Comparison of ENCODE assay signal across 9 cellular contexts in genomic region chr17:32488177-32488542, GRCh38. TPM values are rescaled to one million over a fixed set of nuclear protein-coding genes. Genes with fewer than 3 reads are reported as not detected.
DNase-seq lines count a peak whose midpoint lies in the region; FAIRE-seq and TF ChIP-seq lines count a peak whose summit lies in the region.
"Had no signal": no experiment of that assay in that cellular context is flagged by ENCODE, and none has a peak within 500 bp of the region (broad histone marks: within the 10 kb centered on the region; RNA-seq: fewer than 3 reads in every experiment).

No MANE protein-coding gene starts in this region.

- dilution Hi-C loops in mammary epithelial cell (cut with HindIII; ENCODE audit: low sequenced_read_pairs): no loop called here

- no peaks in the 10 kb centered on the region for H3K9me3 ChIP-seq in mammary epithelial cell (replicated peaks; ENCODE audit: insufficient read depth, low read length)
- no peaks in the 10 kb centered on the region for H3K9me3 ChIP-seq in neural cell (ENCODE audit: low read length)

- WGBS in mammary epithelial cell (ENCODE audit: low coverage, missing lambda C conversion rate): 97% methylated on average over 16 of the region's 16 CpGs

- TF ChIP-seq CTCF in Calu3 (IDR thresholded peaks at IDR 0.05; ENCODE audit: unreplicated experiment): no peak
- no peak for TF ChIP-seq CTCF in mammary epithelial cell (conservative IDR thresholded peaks at IDR 0.05 in 1 of 2, IDR thresholded peaks at IDR 0.05 in 1 of 2; ENCODE audit: extremely low read depth in 1 of 2, insufficient read depth in 1 of 2, low read depth in 1 of 2, low read length in 2 of 2)
- TF ChIP-seq CTCF in neural cell (IDR thresholded peaks at IDR 0.05; ENCODE audit: poor library complexity, severe bottlenecking): no peak

- H3K4me2 ChIP-seq in mammary epithelial cell (ENCODE audit: insufficient read depth, low read depth, low read length) (peak overlapping the region; percentile 83), neural cell (ENCODE audit: low read length) (peak overlapping the region; percentile 50)

- intact Hi-C loops in Calu3 (cut with micrococcal nuclease; ENCODE audit: unreplicated experiment) (no loop called here), mammary epithelial cell (cut with micrococcal nuclease) (loop anchor here (5.0 to 10.0 kb wide), 2 partner anchors 64 to 387 kb away; partner anchors contain the start of gene MYO1D), posterior cingulate gyrus (cut with DNase I) (loop anchor here (5.0 kb wide), 1 partner anchor 139 kb away; no protein-coding TSS in a partner anchor)

- in situ Hi-C loops in mammary epithelial cell (cut with MboI; ENCODE audit: low sequenced_read_pairs in 2 of 2): loop anchor here in 1 of 2 donors (10.0 kb wide), 1 partner anchor 127 kb away; no protein-coding TSS in a partner anchor

- H3K27ac ChIP-seq in mammary epithelial cell (ENCODE audit: insufficient read depth, low read depth, low read length): no peak overlapping the region
- peak overlapping the region; percentile 96 for H3K27ac ChIP-seq in neural cell (ENCODE audit: low read length)
- H3K27ac ChIP-seq: cardiac muscle cell had no signal

- no peak for TF ChIP-seq RAD21 in neural cell (conservative IDR thresholded peaks at IDR 0.05)

- BruUV-seq in Calu3 (replicated peaks; lab: Mats Ljungman, UMichigan) (no TSS peak), mammary epithelial cell (replicated peaks; lab: Mats Ljungman, UMichigan) (no TSS peak)

- H3K9me2 ChIP-seq in neural cell (ENCODE audit: insufficient read depth, low read length): no peaks in the 10 kb centered on the region

- H3K9ac ChIP-seq in mammary epithelial cell (ENCODE audit: insufficient read depth, low read length) (no peak overlapping the region), neural cell (ENCODE audit: low read length) (peak overlapping the region; percentile 96)

- H3K27me3 ChIP-seq in mammary epithelial cell (ENCODE audit: insufficient read depth, low read length): no peaks in the 10 kb centered on the region
- H3K27me3 ChIP-seq in neural cell (ENCODE audit: insufficient read depth, low read depth, low read length): no peaks in the 10 kb centered on the region
- H3K27me3 ChIP-seq: cardiac muscle cell had no signal

- H4K20me1 ChIP-seq in mammary epithelial cell (ENCODE audit: insufficient read depth, low read length): no peaks in the 10 kb centered on the region
- peaks cover 10% of the 10 kb centered on the region for H4K20me1 ChIP-seq in neural cell (ENCODE audit: insufficient read depth)

- peak overlapping the region; percentile 76 for H3K4me3 Mint-ChIP-seq in Calu3 (ENCODE audit: low read depth, unreplicated experiment)

- H2AFZ ChIP-seq in mammary epithelial cell (ENCODE audit: low read depth, low read length) (no peak overlapping the region), neural cell (ENCODE audit: low read depth, low read length) (no peak overlapping the region)

- CTCF ChIA-PET in Calu3 (lab: Charles Lee): interaction anchor here (1.1 kb wide), 1 partner anchor 44 kb away, joined by 4 read pairs; the partner anchor contains the start of gene PSMD11
- CTCF ChIA-PET in mammary epithelial cell (lab: Charles Lee; ENCODE audit: low non-redundant PET): no interaction called here

- no peaks in the 10 kb centered on the region for H3K27me3 Mint-ChIP-seq in Calu3 (ENCODE audit: unreplicated experiment)

- peaks cover 17% of the 10 kb centered on the region for H3K4me1 Mint-ChIP-seq in Calu3 (ENCODE audit: low read depth, unreplicated experiment)

- H3K4me1 ChIP-seq in mammary epithelial cell (ENCODE audit: insufficient read depth, low read length): peaks cover 37% of the 10 kb centered on the region

- H3K27ac Mint-ChIP-seq in Calu3 (ENCODE audit: unreplicated experiment): peak overlapping the region; percentile 52

- H3K4me3 ChIP-seq in mammary epithelial cell (replicated peaks in 1 of 3; ENCODE audit: insufficient read depth in 1 of 3, low read depth in 2 of 3, low read length in 3 of 3) (peak overlapping the region in 2 of 3 experiments; percentile 56 to 72), neural cell (ENCODE audit: low read length) (peak overlapping the region; percentile 88)

- TF ChIP-seq EP300 in neural cell (conservative IDR thresholded peaks at IDR 0.05; ENCODE audit: poor library complexity, severe bottlenecking): no peak

- FAIRE-seq in HTR-8/SVneo (lab: Jason Lieb, UNC): peak; percentile 66

- DNase-seq in Calu3 (no peak), HTR-8/SVneo (ENCODE audit: insufficient read length, low spot score) (no peak), mammary epithelial cell (no peak), SW 1271 (lab: John Stamatoyannopoulos, UW) (no peak), posterior cingulate gyrus (no peak), islet precursor cell (no peak), NCI-H1092 (lab: John Stamatoyannopoulos, UW) (no peak)

- H3K79me2 ChIP-seq in mammary epithelial cell (ENCODE audit: insufficient read depth, low read length) (peaks cover 34% of the 10 kb centered on the region), neural cell (replicated peaks; ENCODE audit: insufficient read depth, low read length) (peaks cover 50% of the 10 kb centered on the region)

- peaks cover 39% of the 10 kb centered on the region for H3K36me3 Mint-ChIP-seq in Calu3 (ENCODE audit: insufficient read depth, unreplicated experiment)

- H3K9me3 Mint-ChIP-seq in Calu3 (ENCODE audit: low read depth, unreplicated experiment): no peaks in the 10 kb centered on the region

- peaks cover 3% of the 10 kb centered on the region for H3F3A ChIP-seq in neural cell (ENCODE audit: insufficient read depth, low read length, poor library complexity, severe bottlenecking)

- H3K36me3 ChIP-seq in mammary epithelial cell (ENCODE audit: insufficient read depth, low read length) (no peaks in the 10 kb centered on the region), neural cell (ENCODE audit: insufficient read depth, low read length) (peaks cover 26% of the 10 kb centered on the region)
- H3K36me3 ChIP-seq: cardiac muscle cell had no signal

TF ChIP-seq in neural cell, 6 proteins besides CTCF, POLR2A, EP300 and RAD21:
- TF ChIP-seq SMC3 (conservative IDR thresholded peaks at IDR 0.05; ENCODE audit: poor library complexity): no peak
- no peak for TF ChIP-seq TAF1 (IDR thresholded peaks at IDR 0.05; ENCODE audit: low read depth)
- TF ChIP-seq, protein P1, sequence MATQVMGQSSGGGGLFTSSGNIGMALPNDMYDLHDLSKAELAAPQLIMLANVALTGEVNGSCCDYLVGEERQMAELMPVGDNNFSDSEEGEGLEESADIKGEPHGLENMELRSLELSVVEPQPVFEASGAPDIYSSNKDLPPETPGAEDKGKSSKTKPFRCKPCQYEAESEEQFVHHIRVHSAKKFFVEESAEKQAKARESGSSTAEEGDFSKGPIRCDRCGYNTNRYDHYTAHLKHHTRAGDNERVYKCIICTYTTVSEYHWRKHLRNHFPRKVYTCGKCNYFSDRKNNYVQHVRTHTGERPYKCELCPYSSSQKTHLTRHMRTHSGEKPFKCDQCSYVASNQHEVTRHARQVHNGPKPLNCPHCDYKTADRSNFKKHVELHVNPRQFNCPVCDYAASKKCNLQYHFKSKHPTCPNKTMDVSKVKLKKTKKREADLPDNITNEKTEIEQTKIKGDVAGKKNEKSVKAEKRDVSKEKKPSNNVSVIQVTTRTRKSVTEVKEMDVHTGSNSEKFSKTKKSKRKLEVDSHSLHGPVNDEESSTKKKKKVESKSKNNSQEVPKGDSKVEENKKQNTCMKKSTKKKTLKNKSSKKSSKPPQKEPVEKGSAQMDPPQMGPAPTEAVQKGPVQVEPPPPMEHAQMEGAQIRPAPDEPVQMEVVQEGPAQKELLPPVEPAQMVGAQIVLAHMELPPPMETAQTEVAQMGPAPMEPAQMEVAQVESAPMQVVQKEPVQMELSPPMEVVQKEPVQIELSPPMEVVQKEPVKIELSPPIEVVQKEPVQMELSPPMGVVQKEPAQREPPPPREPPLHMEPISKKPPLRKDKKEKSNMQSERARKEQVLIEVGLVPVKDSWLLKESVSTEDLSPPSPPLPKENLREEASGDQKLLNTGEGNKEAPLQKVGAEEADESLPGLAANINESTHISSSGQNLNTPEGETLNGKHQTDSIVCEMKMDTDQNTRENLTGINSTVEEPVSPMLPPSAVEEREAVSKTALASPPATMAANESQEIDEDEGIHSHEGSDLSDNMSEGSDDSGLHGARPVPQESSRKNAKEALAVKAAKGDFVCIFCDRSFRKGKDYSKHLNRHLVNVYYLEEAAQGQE (IDR thresholded peaks at IDR 0.05; ENCODE audit: borderline replicate concordance): no peak
- no peak for TF ChIP-seq POLR2AphosphoS5 (IDR thresholded peaks at IDR 0.05)
- no peak for TF ChIP-seq MXI1 (conservative IDR thresholded peaks at IDR 0.05; ENCODE audit: poor library complexity, severe bottlenecking)
TF ChIP-seq in neural cell: peak in this region for 0.

RNA-seq across cellular contexts. Expression of gene CDK5R1, which starts 1.4 kb away (rescaled TPM):
- total RNA-seq in Calu3 (2022): 4.0 and 4.3 TPM in 2 replicates
- total RNA-seq in mammary epithelial cell: 1 to 10 TPM; 1.7 to 4.9 TPM
- 2.6 TPM for polyA plus RNA-seq in mammary epithelial cell
- 10.1 TPM for polyA minus RNA-seq in mammary epithelial cell
- polyA plus RNA-seq in neural cell: 199 and 213 TPM in 2 replicates
- 271 and 294 TPM in 2 replicates for polyA minus RNA-seq in neural cell

RNA-seq across cellular contexts. Expression of gene PSMD11, which starts 43.9 kb away (rescaled TPM):
- total RNA-seq in Calu3 (2022) (152 and 167 TPM in 2 replicates), mammary epithelial cell (100 to 1,000 TPM in 1 of 2 donors, 10 to 100 TPM in 1; 93.5 to 131 TPM)
- polyA plus RNA-seq in mammary epithelial cell (114 TPM), neural cell (43.9 and 54.1 TPM in 2 replicates)
- polyA minus RNA-seq in mammary epithelial cell (127 TPM), neural cell (89.0 and 92.8 TPM in 2 replicates)
